In the genomic region with DNA sequence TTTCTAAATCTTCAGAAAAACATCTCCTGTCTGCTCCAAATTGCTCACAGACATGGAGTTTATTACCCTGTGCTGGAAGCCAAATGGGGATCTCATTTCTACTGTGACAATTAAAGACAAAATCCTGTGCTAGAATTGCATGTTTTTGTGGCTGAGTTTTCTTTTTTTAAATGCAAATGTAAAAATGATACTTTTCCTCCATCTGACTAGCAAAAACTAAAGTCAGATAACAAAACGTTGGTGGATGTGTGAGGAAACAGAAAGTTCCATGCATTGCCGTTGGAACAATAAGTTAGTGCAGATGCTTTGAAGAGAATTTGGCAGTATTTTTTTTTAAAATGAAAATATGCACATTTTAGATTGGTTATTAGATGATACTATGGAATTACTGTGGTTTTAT, we compare ENCODE assay signal across 26 cellular contexts.
"Had no signal": no experiment of that assay in that cellular context is flagged by ENCODE, and none has a peak within 500 bp of the region (broad histone marks: within the 10 kb centered on the region; RNA-seq: fewer than 3 reads in every experiment).

No MANE protein-coding gene starts in this region.

- DNase-seq: central memory CD4-positive, alpha-beta T cell; dorsolateral prefrontal cortex; effector CD8-positive, alpha-beta T cell; erythroblast; esophagus squamous epithelium; foreskin keratinocyte; heart left ventricle; hippocampal formation; islet precursor cell; kidney glomerular epithelial cell; left colon; naive thymus-derived CD4-positive, alpha-beta T cell; nephron progenitor cell; nucleus accumbens; posterior cingulate gyrus; psoas muscle; right cardiac atrium; sigmoid colon; stimulated activated CD4-positive, alpha-beta T cell treated with anti-CD3 and anti-CD28 coated beads, Interleukin-15, amount 100 ng/mL, for 24 hours; stimulated activated CD4-positive, alpha-beta T cell treated with anti-CD3 and anti-CD28 coated beads, Interleukin-2, amount 100 ng/mL, for 48 hours; stimulated activated naive B cell treated with anti-CD40 and anti-IgM and Interleukin-4, amounts not matched to agents 10 μg/mL and 1 μg/mL and 100 μg/mL, for 72 hours; stimulated activated naive CD8-positive, alpha-beta T cell treated with anti-CD3 and anti-CD28 coated beads, Interleukin-15, amount 100 ng/mL, for 72 hours; thyroid gland; trophoblast cell had no signal

- H3K27ac ChIP-seq: foreskin keratinocyte, gastroesophageal sphincter, psoas muscle, thyroid gland had no signal

- H3K36me3 ChIP-seq: esophagus squamous epithelium, gastroesophageal sphincter, heart left ventricle, sigmoid colon, thyroid gland had no signal

- H3K4me3 ChIP-seq: dorsolateral prefrontal cortex, esophagus squamous epithelium, gastroesophageal sphincter, lung, psoas muscle, sigmoid colon, thyroid gland had no signal

- H3K4me1 ChIP-seq: foreskin keratinocyte, psoas muscle had no signal

- H3K27me3 ChIP-seq: dorsolateral prefrontal cortex, esophagus squamous epithelium, gastroesophageal sphincter, heart left ventricle, sigmoid colon, thyroid gland had no signal

- ATAC-seq: foreskin keratinocyte; gastroesophageal sphincter; heart left ventricle; left colon; naive thymus-derived CD4-positive, alpha-beta T cell; psoas muscle; right cardiac atrium; stimulated activated naive B cell treated with anti-CD40 and anti-IgM and Interleukin-4, amounts not matched to agents 10 μg/mL and 1 μg/mL and 100 μg/mL, for 72 hours; stimulated activated naive CD8-positive, alpha-beta T cell treated with anti-CD3 and anti-CD28 coated beads, Interleukin-15, amount 100 ng/mL, for 72 hours had no signal

- H3K9me3 ChIP-seq: esophagus squamous epithelium, gastroesophageal sphincter, heart left ventricle, psoas muscle, sigmoid colon, thyroid gland had no signal
